In genomic region chr2:50674876-50675275, GRCh38 we compare ENCODE assay signal across 20 cellular contexts.
DNase-seq lines count a peak whose midpoint lies in the region; ATAC-seq, FAIRE-seq and TF ChIP-seq lines count a peak whose summit lies in the region.
"Had no signal": no experiment of that assay in that cellular context is flagged by ENCODE, and none has a peak within 500 bp of the region (broad histone marks: within the 10 kb centered on the region; RNA-seq: fewer than 3 reads in every experiment).

No MANE protein-coding gene starts in this region.

- intact Hi-C loops in A673 (cut with micrococcal nuclease; ENCODE audit: unreplicated experiment): loop anchor here (5.0 kb wide), 1 partner anchor 63 kb away; no protein-coding TSS in a partner anchor

- 64 to 87% (median 86%) methylated on average over 2 of the region's 2 CpGs for WGBS in small intestine, 3 donors

- no peak for TF ChIP-seq POLR2A in NB4 (IDR thresholded peaks at IDR 0.05; ENCODE audit: extremely low read depth, insufficient read length)

- H3K27ac ChIP-seq in A673 (ENCODE audit: low read depth, low read length, poor library complexity, severe bottlenecking) (no peak overlapping the region), brain microvascular endothelial cell (no peak overlapping the region), small intestine (ENCODE audit: low read depth in 1 of 2, low read length in 1 of 2) (no peak overlapping the region)
- H3K27ac ChIP-seq: SJSA1, skin epidermis, thoracic aorta had no signal

- CTCF ChIA-PET in A673 (lab: Charles Lee): interaction anchor here (1.0 kb wide), 1 partner anchor 138 kb away, joined by 4 read pairs; no protein-coding TSS in a partner anchor

- POLR2A ChIA-PET in A673 (lab: Charles Lee; ENCODE audit: low non-redundant PET): no interaction called here

- DNase-seq in A673 (ENCODE audit: low spot score) (peak; percentile 1), GM06990 (ENCODE audit: extremely low read depth, insufficient read length) (no peak), NB4 (ENCODE audit: low read depth) (peak; percentile 35), brain microvascular endothelial cell (no peak), SIG-M5 (lab: John Stamatoyannopoulos, UW) (no peak), small intestine (no peak), cerebellar nuclear complex (lab: John Stamatoyannopoulos, UW) (no peak)
- DNase-seq: activated CD4-positive, alpha-beta T cell treated with anti-CD3 and anti-CD28 coated beads, Interleukin-2, amount 10 ng/mL, durations not matched to agents 24 days and 14 days; activated naive CD4-positive, alpha-beta T cell treated with anti-CD3 and anti-CD28 coated beads, Interleukin-2, amount 50 U/mL, for 16 hours; COR-L47; foreskin melanocyte; naive B cell; NCI-H146; T1000 had no signal

- no peak for FAIRE-seq in small intestine (lab: Jason Lieb, UNC)
- FAIRE-seq: astrocyte had no signal

- ATAC-seq in HG03378 (IDR thresholded peaks at IDR 0.05; ENCODE audit: unreplicated experiment): no peak

- H3K27me3 ChIP-seq in A673 (replicated peaks; ENCODE audit: insufficient read depth, low read depth, low read length, poor library complexity): peaks cover 5% of the 10 kb centered on the region
- H3K27me3 ChIP-seq in GM06990 (replicated peaks; ENCODE audit: control insufficient read depth, insufficient read depth, low read length): no peaks in the 10 kb centered on the region
- H3K27me3 ChIP-seq in brain microvascular endothelial cell (replicated peaks): no peaks in the 10 kb centered on the region
- no peaks in the 10 kb centered on the region for H3K27me3 ChIP-seq in small intestine (ENCODE audit: control insufficient read depth in 2 of 2, insufficient read depth in 2 of 2, low read length in 2 of 2)
- H3K27me3 ChIP-seq: SJSA1 had no signal

- TF ChIP-seq CTCF in A673 (conservative IDR thresholded peaks at IDR 0.05; ENCODE audit: low read depth, low read length): peak; percentile 27
- TF ChIP-seq CTCF in GM06990 (IDR thresholded peaks at IDR 0.05; ENCODE audit: insufficient read depth, low read length, poor library complexity, severe bottlenecking): peak; percentile 19
- peak; percentile 45 for TF ChIP-seq CTCF in NB4 (IDR thresholded peaks at IDR 0.05; ENCODE audit: low read depth, low read length)
- peak; percentile 29 for TF ChIP-seq CTCF in brain microvascular endothelial cell (IDR thresholded peaks at IDR 0.05; ENCODE audit: low read depth, low read length, missing control alignments)

- BruUV-seq in A673 (replicated peaks; lab: Mats Ljungman, UMichigan): no TSS peak

- no peaks in the 10 kb centered on the region for H3K9me3 ChIP-seq in A673 (ENCODE audit: low read depth, low read length, poor library complexity, severe bottlenecking)
- no peaks in the 10 kb centered on the region for H3K9me3 ChIP-seq in small intestine (ENCODE audit: control insufficient read depth, low read depth)
- H3K9me3 ChIP-seq: HAP-1, SJSA1, thoracic aorta had no signal

- in situ Hi-C loops in brain microvascular endothelial cell (cut with HindIII; ENCODE audit: low pct_ligation_motif_present, low sequenced_read_pairs): no loop called here

- H3K36me3 ChIP-seq in A673 (ENCODE audit: insufficient read depth, low read length, poor library complexity, severe bottlenecking): no peaks in the 10 kb centered on the region
- H3K36me3 ChIP-seq in GM06990 (ENCODE audit: control insufficient read depth, insufficient read depth, low read length): no peaks in the 10 kb centered on the region
- H3K36me3 ChIP-seq in brain microvascular endothelial cell (replicated peaks): no peaks in the 10 kb centered on the region
- no peaks in the 10 kb centered on the region for H3K36me3 ChIP-seq in small intestine (ENCODE audit: control insufficient read depth in 2 of 2, insufficient read depth in 2 of 2, low read length in 2 of 2)
- H3K36me3 ChIP-seq: HAP-1, SJSA1, thoracic aorta had no signal

- H3K4me3 ChIP-seq in A673 (ENCODE audit: low read depth, low read length, poor library complexity, severe bottlenecking) (no peak overlapping the region), GM06990 (replicated peaks; ENCODE audit: low read depth, low read length) (no peak overlapping the region), NB4 (ENCODE audit: low read depth, low read length) (no peak overlapping the region), brain microvascular endothelial cell (ENCODE audit: low read depth, low read length) (no peak overlapping the region), small intestine (ENCODE audit: low read depth in 1 of 2, low read length in 2 of 2) (no peak overlapping the region)
- H3K4me3 ChIP-seq: HAP-1, SJSA1, skin epidermis, thoracic aorta had no signal

- no peaks in the 10 kb centered on the region for H3K4me1 ChIP-seq in A673 (ENCODE audit: insufficient read depth, low read length, poor library complexity, severe bottlenecking)
- H3K4me1 ChIP-seq in small intestine (ENCODE audit: control insufficient read depth in 2 of 2, insufficient read depth in 1 of 2, low read depth in 1 of 2, low read length in 1 of 2): no peaks in the 10 kb centered on the region
- H3K4me1 ChIP-seq: SJSA1 had no signal

Comparison
In these comparisons a context has a peak if more than half of its experiments do, and no peak if none do; other contexts are left out.
1. DNase-seq: peak in A673 (single experiment) and NB4 (single experiment); none in GM06990 (single experiment), brain microvascular endothelial cell (single experiment), SIG-M5 (single experiment), small intestine (single experiment) and cerebellar nuclear complex (0 of 2).
2. Peak in every context shown above with its lines, with median percentiles within 50 percentile points of each other: CTCF ChIP-seq.